17 cellular contexts compared by ENCODE assay signal in the genomic region with DNA sequence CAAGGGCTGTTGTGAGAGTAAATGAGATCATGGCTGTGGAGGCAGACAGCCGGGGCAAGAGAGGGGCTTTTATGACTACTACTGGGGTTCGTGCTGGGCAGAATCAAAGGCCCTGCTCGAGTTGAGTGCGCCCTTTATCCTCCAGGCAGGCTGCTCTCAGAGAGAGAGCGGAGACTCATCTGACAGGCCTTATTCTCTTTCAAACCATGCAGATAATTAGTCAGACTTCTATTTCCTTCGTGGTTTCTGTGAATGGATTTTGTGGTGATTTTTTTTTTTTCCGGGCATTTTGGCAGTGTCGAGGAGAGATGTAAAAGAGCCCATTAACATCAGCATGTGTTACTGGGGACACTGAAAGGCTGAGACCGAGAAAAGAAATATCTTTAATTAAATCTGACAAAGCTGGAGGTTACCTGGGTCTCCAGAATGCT.
DNase-seq lines count a peak whose midpoint lies in the region; ATAC-seq, FAIRE-seq and TF ChIP-seq lines count a peak whose summit lies in the region.
"Had no signal": no experiment of that assay in that cellular context is flagged by ENCODE, and none has a peak within 500 bp of the region (broad histone marks: within the 10 kb centered on the region; RNA-seq: fewer than 3 reads in every experiment).

No MANE protein-coding gene starts in this region.

- H3K4me3 Mint-ChIP-seq in brain: peak overlapping the region; percentile 1 to 68 (median 9)
- H3K4me3 Mint-ChIP-seq: B cell had no signal

- H3K4me1 ChIP-seq in neuronal stem cell (ENCODE audit: control insufficient read depth in 2 of 2, insufficient read depth in 1 of 2, low read depth in 1 of 2, low read length in 2 of 2): peaks cover 5% of the 10 kb centered on the region in 2 donors
- H3K4me1 ChIP-seq: breast epithelium, lower lobe of right lung had no signal

- no CpG with 5 or more reads among the region's 9 CpGs for WGBS in neuronal stem cell (ENCODE audit: extremely low coverage in 2 of 2, insufficient read length in 2 of 2, insufficient replicate concordance in 1 of 2), 2 donors

- peak overlapping the region in 1 of 2 donors; percentile 19 for H3K4me3 ChIP-seq in neuronal stem cell (ENCODE audit: low read length in 2 of 2)
- H3K4me3 ChIP-seq: breast epithelium, lower lobe of right lung had no signal

- H2BK12ac ChIP-seq in neuronal stem cell (ENCODE audit: low read length): no peak overlapping the region

- H3K27me3 ChIP-seq in neuronal stem cell (ENCODE audit: control insufficient read depth in 3 of 3, insufficient read depth in 3 of 3, low read depth in 1 of 3, low read length in 3 of 3): no peaks in the 10 kb centered on the region
- H3K27me3 ChIP-seq: breast epithelium had no signal

- no peak for TF ChIP-seq CTCF in brain (conservative IDR thresholded peaks at IDR 0.05)

- peak overlapping the region; percentile 87 for H2AFZ ChIP-seq in neuronal stem cell (ENCODE audit: low read length)

- H3K9me3 ChIP-seq in neuronal stem cell (replicated peaks in 1 of 2; ENCODE audit: control insufficient read depth in 2 of 2, insufficient read depth in 1 of 2, low read depth in 1 of 2, low read length in 2 of 2): no peaks in the 10 kb centered on the region
- H3K9me3 ChIP-seq: breast epithelium, lower lobe of right lung had no signal

- H3K4me1 Mint-ChIP-seq in brain: peaks cover 17% of the 10 kb centered on the region
- H3K4me1 Mint-ChIP-seq: B cell had no signal

- no peak for FAIRE-seq in GM12892 (lab: Jason Lieb, UNC)

- H3K36me3 Mint-ChIP-seq in brain: peaks cover 5% of the 10 kb centered on the region

- H2AK5ac ChIP-seq in neuronal stem cell (ENCODE audit: low read depth, low read length): no peak overlapping the region

- no peak overlapping the region for H4K91ac ChIP-seq in neuronal stem cell (ENCODE audit: low read depth, low read length, poor library complexity)

- H3K27ac Mint-ChIP-seq in brain: peak overlapping the region; percentile 73 to 93 (median 84)
- H3K27ac Mint-ChIP-seq: B cell had no signal

- no peak overlapping the region for H3K18ac ChIP-seq in neuronal stem cell (ENCODE audit: low read length)

- no peak overlapping the region for H3K4me2 ChIP-seq in neuronal stem cell (ENCODE audit: insufficient read depth, low read length, poor library complexity, severe bottlenecking)

- no peak overlapping the region for H3K4ac ChIP-seq in neuronal stem cell (ENCODE audit: low read length)

- H2BK15ac ChIP-seq in neuronal stem cell (ENCODE audit: low read length): no peak overlapping the region

- peaks cover 0 to 3% (median 3%) of the 10 kb centered on the region in 5 experiments for H3K9me3 Mint-ChIP-seq in brain

- no peaks in the 10 kb centered on the region for H3K36me3 ChIP-seq in neuronal stem cell (replicated peaks in 1 of 2; ENCODE audit: control insufficient read depth in 2 of 2, insufficient read depth in 2 of 2, low read length in 2 of 2)
- H3K36me3 ChIP-seq: breast epithelium, lower lobe of right lung had no signal

- no peak overlapping the region for H3K23ac ChIP-seq in neuronal stem cell (ENCODE audit: low read depth, low read length, poor library complexity)

- H3K9ac ChIP-seq in neuronal stem cell (ENCODE audit: low read depth, low read length, poor library complexity): no peak overlapping the region

- H2BK5ac ChIP-seq in neuronal stem cell (ENCODE audit: low read length): no peak overlapping the region

- H3K27me3 Mint-ChIP-seq in brain: no peaks in the 10 kb centered on the region

- ATAC-seq in GM18511 (IDR thresholded peaks at IDR 0.05; ENCODE audit: unreplicated experiment): no peak
- ATAC-seq: lower lobe of right lung, SK-N-SH treated with all-trans-retinoic acid at 6 μM for 48 hours had no signal

- H3K79me1 ChIP-seq in neuronal stem cell (ENCODE audit: low read depth, low read length): no peaks in the 10 kb centered on the region

- DNase-seq in DMS79 (lab: John Stamatoyannopoulos, UW): peak; percentile 71
- peak; percentile 63 for DNase-seq in MV-4-11 (lab: John Stamatoyannopoulos, UW)
- DNase-seq in neuronal stem cell (ENCODE audit: low spot score): peak; percentile 15
- no peak for DNase-seq in stimulated activated naive CD4-positive, alpha-beta T cell (lab: John Stamatoyannopoulos, UW)
- DNase-seq in GM12892 (ENCODE audit: insufficient read length): no peak
- DNase-seq in stimulated activated CD4-positive, alpha-beta T cell treated with anti-CD3 and anti-CD28 coated beads, Interleukin-2, amount 100 ng/mL, for 24 hours: no peak
- DNase-seq: activated gamma-delta T cell; effector CD4-positive, alpha-beta T cell; lower lobe of right lung; NCI-H1092; NCI-H446; occipital lobe had no signal

- TF ChIP-seq POLR2A in GM12892 (IDR thresholded peaks at IDR 0.05; ENCODE audit: low read depth, low read length): no peak

- peak overlapping the region; percentile 8 for H3K27ac ChIP-seq in neuronal stem cell (replicated peaks; ENCODE audit: low read length)
- H3K27ac ChIP-seq: lower lobe of right lung had no signal

- no peak overlapping the region for H3K14ac ChIP-seq in neuronal stem cell (ENCODE audit: low read length)

- H4K8ac ChIP-seq in neuronal stem cell (ENCODE audit: low read depth, low read length): no peak overlapping the region

- no peak overlapping the region for H2BK120ac ChIP-seq in neuronal stem cell (ENCODE audit: low read depth, low read length)

Comparison
In these comparisons a context has a peak if more than half of its experiments do, and no peak if none do; other contexts are left out.
1. DNase-seq: peak in DMS79 (single experiment), MV-4-11 (single experiment) and neuronal stem cell (single experiment); none in stimulated activated naive CD4-positive, alpha-beta T cell (0 of 6), GM12892 (single experiment) and stimulated activated CD4-positive, alpha-beta T cell treated with anti-CD3 and anti-CD28 coated beads, Interleukin-2, amount 100 ng/mL, for 24 hours (0 of 2).